In the genomic region with DNA sequence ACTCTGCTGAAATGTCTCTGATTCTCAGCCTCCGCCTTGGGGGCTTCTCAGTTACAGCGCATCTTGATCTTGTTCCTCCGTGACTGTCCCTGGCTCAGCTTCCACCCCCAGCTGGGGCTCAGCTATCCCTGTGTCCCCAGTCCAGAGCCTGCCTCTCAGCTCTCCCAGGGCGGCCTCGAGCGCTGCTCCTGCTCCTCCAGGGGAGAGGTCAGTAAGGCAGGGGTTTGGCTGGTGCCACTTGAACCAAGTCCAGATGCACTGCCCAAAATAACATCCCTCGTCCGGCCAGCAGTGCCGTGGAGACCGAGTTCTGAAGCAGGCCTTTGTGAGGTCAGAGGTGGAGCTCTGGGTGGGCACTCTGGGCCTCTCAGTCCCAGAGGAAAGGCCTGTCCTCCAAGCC, we compare ENCODE assay signal across 14 cellular contexts. TPM values are rescaled to one million over a fixed set of nuclear protein-coding genes. Genes with fewer than 3 reads are reported as not detected.
DNase-seq lines count a peak whose midpoint lies in the region; ATAC-seq and TF ChIP-seq lines count a peak whose summit lies in the region.
"Not testable (repeated sequence)": the region's sequence is repeated elsewhere in the genome, so short reads cannot be mapped to it uniquely, and the experiment has no call there.
"Had no signal": no experiment of that assay in that cellular context is flagged by ENCODE, and none has a peak within 500 bp of the region (broad histone marks: within the 10 kb centered on the region; RNA-seq: fewer than 3 reads in every experiment).

AQP7 (minus strand) TSS at position 198 of the 400 bp plus-strand sequence. CDS start 1,306 bp downstream, outside the sequence.

- not testable (repeated sequence) for H3K36me3 ChIP-seq in BLaER1 treated with 17β-estradiol and CSF1 and Interleukin-3, amounts not matched to agents 10 nM and 100 nM; OCI-LY7 (ENCODE audit: insufficient read depth, low read length); endodermal cell (ENCODE audit: control insufficient read depth, insufficient read depth, low read length); parathyroid adenoma (ENCODE audit: control insufficient read depth, insufficient read depth, low read length)

- peak within 1 kb of the TSS; percentile 66; the same call in 1 of the 2 replicates for H2AFZ ChIP-seq in OCI-LY7 (ENCODE audit: low read length)
- H2AFZ ChIP-seq in parathyroid adenoma: peak within 1 kb of the TSS; percentile 53

- H3K36me3 Mint-ChIP-seq in activated T-helper 1 cell treated with anti-CD3 and anti-CD28 coated beads, Interleukin-12 subunit alpha, Interleukin-12 subunit beta, Interleukin-2, Interleukin-4 antibody, amounts not matched to agents 30 ng/mL and 10 ng/mL and 1 ng/mL, durations not matched to agents 14 hours and 24 hours and 36 hours (ENCODE audit: low read depth); endodermal cell (ENCODE audit: low read depth): not testable (repeated sequence)

- 95% methylated on average over 10 of the region's 10 CpGs; no CpG with 5 or more reads in 1 of the 2 experiments for WGBS in endodermal cell (ENCODE audit: insufficient coverage in 1 of 2, insufficient read length in 1 of 2), 2 experiments

- peak within 1 kb of the TSS in 8 of 11 experiments; percentile 17 to 60 (median 41); a peak in 12 of 22 replicates for H3K4me2 ChIP-seq in BLaER1 treated with 17β-estradiol and CSF1 and Interleukin-3, amounts not matched to agents 10 nM and 100 nM
- not testable (repeated sequence) for H3K4me2 ChIP-seq in OCI-LY7 (ENCODE audit: low read length); parathyroid adenoma (ENCODE audit: low read length)

- peak within 1 kb of the TSS in 8 of 11 experiments; percentile 30 to 57 (median 44); a peak in 8 of 22 replicates for H3K9ac ChIP-seq in BLaER1 treated with 17β-estradiol and CSF1 and Interleukin-3, amounts not matched to agents 10 nM and 100 nM
- not testable (repeated sequence) for H3K9ac ChIP-seq in endodermal cell (ENCODE audit: extremely low read depth, low read length, poor library complexity, severe bottlenecking); parathyroid adenoma

- peak within 1 kb of the TSS in 6 of 11 experiments; percentile 9 to 35 (median 29); a peak in 5 of 22 replicates for H3K27ac ChIP-seq in BLaER1 treated with 17β-estradiol and CSF1 and Interleukin-3, amounts not matched to agents 10 nM and 100 nM
- not testable (repeated sequence) for H3K27ac ChIP-seq in OCI-LY7 (ENCODE audit: low read depth, low read length, poor library complexity, severe bottlenecking); endodermal cell (ENCODE audit: low read depth, low read length); parathyroid adenoma

- not testable (repeated sequence) for H3K27me3 Mint-ChIP-seq in activated T-helper 1 cell treated with anti-CD3 and anti-CD28 coated beads, Interleukin-12 subunit alpha, Interleukin-12 subunit beta, Interleukin-2, Interleukin-4 antibody, amounts not matched to agents 30 ng/mL and 10 ng/mL and 1 ng/mL, durations not matched to agents 14 hours and 24 hours and 36 hours (ENCODE audit: insufficient read depth); endodermal cell (ENCODE audit: insufficient read depth)

- H3K4me1 Mint-ChIP-seq in activated T-helper 1 cell treated with anti-CD3 and anti-CD28 coated beads, Interleukin-12 subunit alpha, Interleukin-12 subunit beta, Interleukin-2, Interleukin-4 antibody, amounts not matched to agents 30 ng/mL and 10 ng/mL and 1 ng/mL, durations not matched to agents 14 hours and 24 hours and 36 hours (ENCODE audit: low read depth): not testable (repeated sequence)
- peaks cover 14% of the 10 kb centered on the region for H3K4me1 Mint-ChIP-seq in endodermal cell

- BruUV-seq in OCI-LY7 (replicated peaks; lab: Mats Ljungman, UMichigan): not testable (repeated sequence)

- not testable (repeated sequence) for ATAC-seq in left ventricle myocardium superior

- not testable (repeated sequence) for H3K27me3 ChIP-seq in BLaER1 treated with 17β-estradiol and CSF1 and Interleukin-3, amounts not matched to agents 10 nM and 100 nM; endodermal cell (ENCODE audit: control insufficient read depth, insufficient read depth, low read length, poor library complexity, severe bottlenecking); parathyroid adenoma (ENCODE audit: control insufficient read depth, insufficient read depth, low read length)

- intact Hi-C loops in OCI-LY7 (cut with micrococcal nuclease; ENCODE audit: unreplicated experiment): loop anchor here (5.0 kb wide), 1 partner anchor 115 kb away; no protein-coding TSS in a partner anchor
- intact Hi-C loops in activated T-helper 1 cell treated with anti-CD3 and anti-CD28 coated beads, Interleukin-12 subunit alpha, Interleukin-12 subunit beta, Interleukin-2, Interleukin-4 antibody, amounts not matched to agents 30 ng/mL and 10 ng/mL and 1 ng/mL, durations not matched to agents 14 hours and 24 hours and 36 hours (cut with micrococcal nuclease): loop anchor here (2.0 kb wide), 1 partner anchor 50 kb away; no protein-coding TSS in a partner anchor
- intact Hi-C loops in left ventricle myocardium superior (cut with micrococcal nuclease): not testable (repeated sequence)

- not testable (repeated sequence) for H4K20me1 ChIP-seq in BLaER1 treated with 17β-estradiol and CSF1 and Interleukin-3, amounts not matched to agents 10 nM and 100 nM; OCI-LY7 (ENCODE audit: insufficient read depth, low read length)

- not testable (repeated sequence) for DNase-seq in OCI-LY7 (ENCODE audit: low spot score); activated T-helper 1 cell treated with anti-CD3 and anti-CD28 coated beads, Interleukin-12 subunit alpha, Interleukin-12 subunit beta, Interleukin-2, Interleukin-4 antibody, amounts not matched to agents 30 ng/mL and 10 ng/mL and 1 ng/mL, durations not matched to agents 14 hours and 24 hours and 36 hours (ENCODE audit: low spot score); endodermal cell; mesenteric fat pad (ENCODE audit: low spot score)
- peak; percentile 86 for DNase-seq in left ventricle myocardium superior

- CTCF ChIA-PET in OCI-LY7 (lab: Charles Lee; ENCODE audit: unreplicated experiment): interaction anchor here (0.9 to 1.4 kb wide), 2 partner anchors 65 to 71 kb away, joined by 9 to 10 read pairs; partner anchors contain the start of gene NOL6

- H3K9me3 Mint-ChIP-seq in activated T-helper 1 cell treated with anti-CD3 and anti-CD28 coated beads, Interleukin-12 subunit alpha, Interleukin-12 subunit beta, Interleukin-2, Interleukin-4 antibody, amounts not matched to agents 30 ng/mL and 10 ng/mL and 1 ng/mL, durations not matched to agents 14 hours and 24 hours and 36 hours; endodermal cell: not testable (repeated sequence)

- H3K9me2 ChIP-seq in OCI-LY7 (ENCODE audit: insufficient read depth, low read length): not testable (repeated sequence)

- H3K9me3 ChIP-seq in BLaER1 treated with 17β-estradiol and CSF1 and Interleukin-3, amounts not matched to agents 10 nM and 100 nM (replicated peaks in 1 of 11); OCI-LY7 (ENCODE audit: low read length); endodermal cell (ENCODE audit: control insufficient read depth, low read length); parathyroid adenoma (ENCODE audit: control insufficient read depth, low read length): not testable (repeated sequence)

- POLR2A ChIA-PET in OCI-LY7 (lab: Charles Lee): not testable (repeated sequence)

- H3K4me3 Mint-ChIP-seq in activated T-helper 1 cell treated with anti-CD3 and anti-CD28 coated beads, Interleukin-12 subunit alpha, Interleukin-12 subunit beta, Interleukin-2, Interleukin-4 antibody, amounts not matched to agents 30 ng/mL and 10 ng/mL and 1 ng/mL, durations not matched to agents 14 hours and 24 hours and 36 hours; endodermal cell: not testable (repeated sequence)

- H3K4me3 ChIP-seq in BLaER1 treated with 17β-estradiol and CSF1 and Interleukin-3, amounts not matched to agents 10 nM and 100 nM; OCI-LY7 (ENCODE audit: low read depth, low read length, poor library complexity, severe bottlenecking); endodermal cell (ENCODE audit: low read length); parathyroid adenoma (ENCODE audit: low read depth, low read length): not testable (repeated sequence)

- H3K79me2 ChIP-seq in OCI-LY7 (ENCODE audit: insufficient read depth, low read depth, low read length); parathyroid adenoma: not testable (repeated sequence)

- peak within 1 kb of the TSS; percentile 40 for H3K27ac Mint-ChIP-seq in activated T-helper 1 cell treated with anti-CD3 and anti-CD28 coated beads, Interleukin-12 subunit alpha, Interleukin-12 subunit beta, Interleukin-2, Interleukin-4 antibody, amounts not matched to agents 30 ng/mL and 10 ng/mL and 1 ng/mL, durations not matched to agents 14 hours and 24 hours and 36 hours
- H3K27ac Mint-ChIP-seq in endodermal cell: peak within 1 kb of the TSS; percentile 70

- TF ChIP-seq CTCF in OCI-LY7 (conservative IDR thresholded peaks at IDR 0.05; ENCODE audit: low read length); endodermal cell (conservative IDR thresholded peaks at IDR 0.05); parathyroid adenoma (IDR thresholded peaks at IDR 0.05); subcutaneous adipose tissue (IDR thresholded peaks at IDR 0.05; ENCODE audit: low read depth): not testable (repeated sequence)

- H3K4me1 ChIP-seq in BLaER1 treated with 17β-estradiol and CSF1 and Interleukin-3, amounts not matched to agents 10 nM and 100 nM; OCI-LY7 (ENCODE audit: insufficient read depth, low read length, poor library complexity, severe bottlenecking); endodermal cell (ENCODE audit: control insufficient read depth, insufficient read depth, low read length); parathyroid adenoma: not testable (repeated sequence)

RNA-seq across cellular contexts. Expression of gene AQP7, which starts in this region (rescaled TPM):
- not detected in 2 replicates for total RNA-seq in OCI-LY7 (2014; rRNA removed; shearing (Covaris generic))
- total RNA-seq in OCI-LY7 (2022): 1.4 and 2.2 TPM in 2 replicates
- not detected in 2 replicates for total RNA-seq in activated T-helper 1 cell treated with anti-CD3 and anti-CD28 coated beads, Interleukin-12 subunit alpha, Interleukin-12 subunit beta, Interleukin-2, Interleukin-4 antibody, amounts not matched to agents 30 ng/mL and 10 ng/mL and 1 ng/mL, durations not matched to agents 14 hours and 24 hours and 36 hours
- under 1 TPM in 1 of 2 donors, not detected in 1; 0.38 TPM for total RNA-seq in endodermal cell
- not detected for polyA plus RNA-seq in endodermal cell (2013, experiment 1 of 2)
- 0.37 TPM for polyA plus RNA-seq in endodermal cell (2013, experiment 2 of 2)
- total RNA-seq in left ventricle myocardium superior: 173 TPM
- total RNA-seq in mesenteric fat pad: 323 TPM
- 100 to 1,000 TPM; 136 to 498 (median 197) TPM for total RNA-seq in subcutaneous adipose tissue
- total RNA-seq: A172; activated B cell treated with CpG ODN at 0.5 μM for 24 hours; CD8-positive, alpha-beta memory T cell; frontal cortex; IMR-90; SJSA1 had no signal
- polyA plus RNA-seq: CD8-positive, alpha-beta memory T cell had no signal

Comparison
In these comparisons a context has a peak if more than half of its experiments do, and no peak if none do; other contexts are left out.
1. RNA of gene AQP7 (total RNA-seq): 323 TPM in mesenteric fat pad (single experiment), 136 to 498 TPM in subcutaneous adipose tissue and 173 TPM in left ventricle myocardium superior (single experiment); 1.4 to 2.2 TPM in OCI-LY7, 0.38 TPM in endodermal cell and not detected in activated T-helper 1 cell treated with anti-CD3 and anti-CD28 coated beads, Interleukin-12 subunit alpha, Interleukin-12 subunit beta, Interleukin-2, Interleukin-4 antibody, amounts not matched to agents 30 ng/mL and 10 ng/mL and 1 ng/mL, durations not matched to agents 14 hours and 24 hours and 36 hours; every median in the first group is over 10 times any median in the second.